18 cellular contexts compared by ENCODE assay signal in the genomic region with DNA sequence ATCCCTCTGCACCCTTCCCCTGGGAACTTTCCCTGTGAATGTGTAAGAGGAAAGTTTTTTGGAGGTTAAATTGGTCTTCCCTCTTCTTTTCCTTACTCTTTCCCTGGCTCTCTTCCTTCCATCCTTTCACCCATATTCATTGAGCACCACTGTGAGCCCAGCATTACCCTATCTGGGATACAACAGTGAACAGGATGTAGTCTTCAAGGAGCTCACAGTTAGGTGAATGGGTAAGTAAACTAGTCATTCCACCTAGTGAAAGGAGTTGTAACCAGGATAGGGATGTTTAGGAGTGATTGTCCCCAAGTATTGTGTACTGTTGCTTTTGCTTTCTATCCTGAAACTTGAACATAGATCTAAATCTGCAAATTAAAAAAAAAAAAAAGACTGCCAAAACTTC.
DNase-seq lines count a peak whose midpoint lies in the region; ATAC-seq, FAIRE-seq and TF ChIP-seq lines count a peak whose summit lies in the region.
"Had no signal": no experiment of that assay in that cellular context is flagged by ENCODE, and none has a peak within 500 bp of the region (broad histone marks: within the 10 kb centered on the region; RNA-seq: fewer than 3 reads in every experiment).

No MANE protein-coding gene starts in this region.

- no peak for DNase-seq in WTC11 (ENCODE audit: low spot score)
- peak; percentile 38 for DNase-seq in iPS-NIHi7 (ENCODE audit: extremely low spot score)
- no peak for DNase-seq in GM19239 (ENCODE audit: insufficient read length, low spot score)
- DNase-seq in T-helper 1 cell = no peak
- no peak for DNase-seq in NCI-H524 (lab: John Stamatoyannopoulos, UW)
- DNase-seq: AML-193; Caco-2; CD4-positive, alpha-beta T cell; GDM1; GOT3 had no signal

- CTCF ChIA-PET in HEK293 (lab: Yijun Ruan, JAX) (interaction anchor here (0.7 kb wide), 1 partner anchor 362 kb away, joined by 4 read pairs; no protein-coding TSS in a partner anchor), WTC11 (lab: Charles Lee) (interaction anchor here (2.1 kb wide), 1 partner anchor 48 kb away, joined by 16 read pairs; no protein-coding TSS in a partner anchor)

- peak; percentile 95 for ATAC-seq in WTC11
- ATAC-seq: A549 had no signal

- H3K9me3 Mint-ChIP-seq in WTC11 = peaks cover 12% of the 10 kb centered on the region

- H3K36me3 ChIP-seq in HEK293 (ENCODE audit: control insufficient read depth in 2 of 2, insufficient read depth in 1 of 2, low read length in 2 of 2) = no peaks in the 10 kb centered on the region
- H3K36me3 ChIP-seq: HAP-1 had no signal

- no peak overlapping the region for H3K4me3 ChIP-seq in HEK293 (ENCODE audit: low read depth, low read length)
- H3K4me3 ChIP-seq: A549, HAP-1 had no signal

- H3K27ac ChIP-seq in HEK293 (ENCODE audit: extremely low read depth, low read depth, low read length) = no peak overlapping the region
- H3K27ac ChIP-seq: A549, C4-2B, HL-60 had no signal

- peaks cover 6% of the 10 kb centered on the region; the same call in 1 of the 2 replicates for H3K4me1 ChIP-seq in HEK293 (ENCODE audit: control insufficient read depth, insufficient read depth, low read length)
- H3K4me1 ChIP-seq: A549, Caco-2, HAP-1 had no signal

- POLR2A ChIA-PET in HEK293 (lab: Yijun Ruan, JAX) (no interaction called here), WTC11 (lab: Charles Lee) (no interaction called here)

- no peak overlapping the region for H3K4me3 Mint-ChIP-seq in WTC11
- H3K4me3 Mint-ChIP-seq: CD4-positive, alpha-beta T cell had no signal

- no peaks in the 10 kb centered on the region for H3K9me3 ChIP-seq in HEK293 (ENCODE audit: control insufficient read depth, insufficient read depth, low read depth, low read length)
- H3K9me3 ChIP-seq: A549, Caco-2, HAP-1 had no signal

- H3K27ac Mint-ChIP-seq in WTC11 = peak overlapping the region; percentile 61
- H3K27ac Mint-ChIP-seq: CD4-positive, alpha-beta T cell had no signal

- TF ChIP-seq CTCF in HEK293 (tag by site-specific recombination; IDR thresholded peaks at IDR 0.05) = no peak
- no peak for TF ChIP-seq CTCF in WTC11 (IDR thresholded peaks at IDR 0.05)

- H3K4me1 Mint-ChIP-seq in WTC11 = peaks cover 43% of the 10 kb centered on the region

- peaks cover 14% of the 10 kb centered on the region for H3K36me3 Mint-ChIP-seq in WTC11

- no peak for FAIRE-seq in GM19239 (lab: Jason Lieb, UNC)
- FAIRE-seq: A549, D721Med, GM12892, GM18507 had no signal

- H3K27me3 Mint-ChIP-seq in WTC11 (ENCODE audit: low read depth) = no peaks in the 10 kb centered on the region
- H3K27me3 Mint-ChIP-seq: CD4-positive, alpha-beta T cell had no signal

TF ChIP-seq in HEK293, 187 proteins besides CTCF, POLR2A, EP300 and RAD21:
- TF ChIP-seq PRDM1 (tag by site-specific recombination; IDR thresholded peaks at IDR 0.05) (0 out of 2 replicates have a peak, but pooled peaks have one; percentile 22), HOXC10 (CRISPR knock-in tag; IDR thresholded peaks at IDR 0.05) (no peak)

TF ChIP-seq in WTC11, 78 proteins besides CTCF, POLR2A, EP300 and RAD21:
- TF ChIP-seq ZNF138 (CRISPR knock-in tag; conservative IDR thresholded peaks at IDR 0.05) = no peak
- TF ChIP-seq MXD4 (CRISPR knock-in tag; IDR thresholded peaks at IDR 0.05; ENCODE audit: borderline replicate concordance) = no peak
- TF ChIP-seq, protein P1, sequence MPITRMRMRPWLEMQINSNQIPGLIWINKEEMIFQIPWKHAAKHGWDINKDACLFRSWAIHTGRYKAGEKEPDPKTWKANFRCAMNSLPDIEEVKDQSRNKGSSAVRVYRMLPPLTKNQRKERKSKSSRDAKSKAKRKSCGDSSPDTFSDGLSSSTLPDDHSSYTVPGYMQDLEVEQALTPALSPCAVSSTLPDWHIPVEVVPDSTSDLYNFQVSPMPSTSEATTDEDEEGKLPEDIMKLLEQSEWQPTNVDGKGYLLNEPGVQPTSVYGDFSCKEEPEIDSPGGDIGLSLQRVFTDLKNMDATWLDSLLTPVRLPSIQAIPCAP (CRISPR knock-in tag; IDR thresholded peaks at IDR 0.05) = no peak
- no peak for TF ChIP-seq NR3C1 (CRISPR knock-in tag; conservative IDR thresholded peaks at IDR 0.05; ENCODE audit: low read depth)
- TF ChIP-seq, protein P2, sequence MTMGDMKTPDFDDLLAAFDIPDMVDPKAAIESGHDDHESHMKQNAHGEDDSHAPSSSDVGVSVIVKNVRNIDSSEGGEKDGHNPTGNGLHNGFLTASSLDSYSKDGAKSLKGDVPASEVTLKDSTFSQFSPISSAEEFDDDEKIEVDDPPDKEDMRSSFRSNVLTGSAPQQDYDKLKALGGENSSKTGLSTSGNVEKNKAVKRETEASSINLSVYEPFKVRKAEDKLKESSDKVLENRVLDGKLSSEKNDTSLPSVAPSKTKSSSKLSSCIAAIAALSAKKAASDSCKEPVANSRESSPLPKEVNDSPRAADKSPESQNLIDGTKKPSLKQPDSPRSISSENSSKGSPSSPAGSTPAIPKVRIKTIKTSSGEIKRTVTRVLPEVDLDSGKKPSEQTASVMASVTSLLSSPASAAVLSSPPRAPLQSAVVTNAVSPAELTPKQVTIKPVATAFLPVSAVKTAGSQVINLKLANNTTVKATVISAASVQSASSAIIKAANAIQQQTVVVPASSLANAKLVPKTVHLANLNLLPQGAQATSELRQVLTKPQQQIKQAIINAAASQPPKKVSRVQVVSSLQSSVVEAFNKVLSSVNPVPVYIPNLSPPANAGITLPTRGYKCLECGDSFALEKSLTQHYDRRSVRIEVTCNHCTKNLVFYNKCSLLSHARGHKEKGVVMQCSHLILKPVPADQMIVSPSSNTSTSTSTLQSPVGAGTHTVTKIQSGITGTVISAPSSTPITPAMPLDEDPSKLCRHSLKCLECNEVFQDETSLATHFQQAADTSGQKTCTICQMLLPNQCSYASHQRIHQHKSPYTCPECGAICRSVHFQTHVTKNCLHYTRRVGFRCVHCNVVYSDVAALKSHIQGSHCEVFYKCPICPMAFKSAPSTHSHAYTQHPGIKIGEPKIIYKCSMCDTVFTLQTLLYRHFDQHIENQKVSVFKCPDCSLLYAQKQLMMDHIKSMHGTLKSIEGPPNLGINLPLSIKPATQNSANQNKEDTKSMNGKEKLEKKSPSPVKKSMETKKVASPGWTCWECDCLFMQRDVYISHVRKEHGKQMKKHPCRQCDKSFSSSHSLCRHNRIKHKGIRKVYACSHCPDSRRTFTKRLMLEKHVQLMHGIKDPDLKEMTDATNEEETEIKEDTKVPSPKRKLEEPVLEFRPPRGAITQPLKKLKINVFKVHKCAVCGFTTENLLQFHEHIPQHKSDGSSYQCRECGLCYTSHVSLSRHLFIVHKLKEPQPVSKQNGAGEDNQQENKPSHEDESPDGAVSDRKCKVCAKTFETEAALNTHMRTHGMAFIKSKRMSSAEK (CRISPR knock-in tag; IDR thresholded peaks at IDR 0.05; ENCODE audit: borderline replicate concordance) = no peak
- TF ChIP-seq ZNF219 (CRISPR knock-in tag; IDR thresholded peaks at IDR 0.05; ENCODE audit: borderline replicate concordance) = no peak
